In the genomic region with DNA sequence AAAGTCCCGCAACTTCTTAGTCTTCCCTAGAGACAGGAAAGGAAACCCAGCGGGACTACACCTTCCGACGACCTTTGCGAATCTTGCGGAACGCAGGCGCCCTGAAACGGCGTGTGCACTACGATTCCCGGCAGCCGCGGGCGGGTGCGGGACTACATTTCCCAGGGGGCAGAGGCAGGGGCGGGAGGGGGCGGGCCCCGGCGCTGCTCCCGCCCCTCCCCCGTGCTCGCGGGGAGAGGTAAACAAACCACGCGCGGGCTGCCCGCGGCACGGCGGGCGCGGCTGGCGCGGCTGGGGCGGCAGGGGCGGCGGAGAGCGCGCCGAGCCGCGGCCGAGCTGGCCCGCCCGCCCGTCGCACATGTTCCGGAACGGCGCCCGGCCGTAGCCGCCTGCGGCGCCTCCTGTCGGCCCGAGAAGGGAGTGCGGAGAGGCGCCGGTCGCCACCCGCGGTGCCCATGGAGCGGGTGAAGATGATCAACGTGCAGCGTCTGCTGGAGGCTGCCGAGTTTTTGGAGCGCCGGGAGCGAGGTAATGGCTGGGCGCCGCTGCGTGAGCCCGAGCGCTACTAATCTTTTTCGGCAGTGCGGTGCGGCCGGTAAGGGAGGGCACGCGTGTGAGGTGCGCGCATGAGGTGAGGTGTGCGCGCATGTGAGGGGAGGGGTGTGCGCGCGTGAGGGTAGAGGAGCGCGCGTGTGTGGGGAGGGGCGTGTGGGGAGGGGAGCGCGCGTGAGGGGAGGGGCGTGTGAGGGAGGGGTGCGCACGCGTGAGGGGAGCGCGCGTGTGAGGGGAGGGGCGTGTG, we compare ENCODE assay signal across 8 cellular contexts. TPM values are rescaled to one million over a fixed set of nuclear protein-coding genes. Genes with fewer than 3 reads are reported as not detected.
DNase-seq lines count a peak whose midpoint lies in the region; ATAC-seq and TF ChIP-seq lines count a peak whose summit lies in the region.

No MANE protein-coding gene starts in this region.

- peak; percentile 79 to 91 (median 85) for DNase-seq in CD8-positive, alpha-beta T cell
- peak; percentile 95 for DNase-seq in HK-2 (ENCODE audit: unreplicated experiment)
- DNase-seq in NCI-H82 treated with DMSO at 0.1 percent for 48 hours (lab: John Stamatoyannopoulos, UW; ENCODE audit: unreplicated experiment), result peak; percentile 85
- DNase-seq in activated CD8-positive, alpha-beta memory T cell treated with anti-CD3 and anti-CD28 coated beads for 1 hour (ENCODE audit: extremely low read depth in 1 of 2, low read depth in 1 of 2), result peak; percentile 67 to 82
- peak; percentile 81 to 84 (median 84) for DNase-seq in effector memory CD4-positive, alpha-beta T cell
- DNase-seq in medulla oblongata (ENCODE audit: extremely low spot score), result peak; percentile 97
- DNase-seq in stimulated activated CD4-positive, alpha-beta T cell treated with anti-CD3 and anti-CD28 coated beads, TNF-alpha, amount 100 ng/mL, for 4 hours (ENCODE audit: low read depth in 3 of 3), result peak; percentile 77 to 84 (median 81)

- H3K4me1 Mint-ChIP-seq in CD8-positive, alpha-beta T cell (ENCODE audit: low read depth), result peaks cover 34% of the 10 kb centered on the region

- H3K4me3 Mint-ChIP-seq in CD8-positive, alpha-beta T cell, result peak overlapping the region; percentile 95

- H3K4me1 ChIP-seq in CD8-positive, alpha-beta T cell (ENCODE audit: insufficient read depth, low read length), result peaks cover 22% of the 10 kb centered on the region
- H3K4me1 ChIP-seq in effector memory CD4-positive, alpha-beta T cell (ENCODE audit: control insufficient read depth, insufficient read depth, low read length, poor library complexity, severe bottlenecking), result peaks cover 14% of the 10 kb centered on the region

- ATAC-seq in CD8-positive, alpha-beta T cell, result peak; percentile 54
- peak; percentile 77 for ATAC-seq in GM19463 (IDR thresholded peaks at IDR 0.05; ENCODE audit: unreplicated experiment)

- H3K9me3 ChIP-seq in CD8-positive, alpha-beta T cell (ENCODE audit: low read length), result no peaks in the 10 kb centered on the region
- no peaks in the 10 kb centered on the region for H3K9me3 ChIP-seq in effector memory CD4-positive, alpha-beta T cell (ENCODE audit: control insufficient read depth, low read length)

- CTCF ChIA-PET in CD8-positive, alpha-beta T cell (lab: Charles Lee), result interaction anchor here (0.6 to 6.5 kb wide), 4 partner anchors 13 to 88 kb away, joined by 3 to 87 read pairs (median 3); partner anchors contain the start of gene MXI1

- intact Hi-C loops in CD8-positive, alpha-beta T cell (cut with DNase I, micrococcal nuclease), result loop anchor here (1.0 to 10.0 kb wide), 16 partner anchors 15 to 1956 kb away; partner anchors contain the start of genes ADD3 (in 2 of the 2), SMC3 (in 2 of the 2), BBIP1 (in 1 of the 2) and DUSP5 (in 1 of the 2)

- H3K36me3 ChIP-seq in CD8-positive, alpha-beta T cell (ENCODE audit: insufficient read depth, low read length), result no peaks in the 10 kb centered on the region
- peaks cover 5% of the 10 kb centered on the region for H3K36me3 ChIP-seq in effector memory CD4-positive, alpha-beta T cell (ENCODE audit: control insufficient read depth, insufficient read depth, low read length)

- peak overlapping the region; percentile 79 for H3K27ac ChIP-seq in CD8-positive, alpha-beta T cell (ENCODE audit: low read depth, low read length)
- H3K27ac ChIP-seq in effector memory CD4-positive, alpha-beta T cell (ENCODE audit: insufficient read depth, low read length, poor library complexity, severe bottlenecking), result peak overlapping the region; percentile 76

- no peaks in the 10 kb centered on the region for H3K9me3 Mint-ChIP-seq in CD8-positive, alpha-beta T cell

- peaks cover 20% of the 10 kb centered on the region for H3K36me3 Mint-ChIP-seq in CD8-positive, alpha-beta T cell

- TF ChIP-seq CTCF in CD8-positive, alpha-beta T cell (IDR thresholded peaks at IDR 0.05), result peak; percentile 50

- peak overlapping the region; percentile 94 for H3K27ac Mint-ChIP-seq in CD8-positive, alpha-beta T cell

- no peaks in the 10 kb centered on the region for H3K27me3 ChIP-seq in CD8-positive, alpha-beta T cell (ENCODE audit: insufficient read depth, low read length)
- H3K27me3 ChIP-seq in effector memory CD4-positive, alpha-beta T cell (replicated peaks; ENCODE audit: control insufficient read depth, insufficient read depth, low read length, poor library complexity, severe bottlenecking), result no peaks in the 10 kb centered on the region

- H3K4me3 ChIP-seq in CD8-positive, alpha-beta T cell (ENCODE audit: low read depth, low read length), result peak overlapping the region; percentile 88
- H3K4me3 ChIP-seq in effector memory CD4-positive, alpha-beta T cell (ENCODE audit: insufficient read depth, low read depth, low read length, poor library complexity, severe bottlenecking), result peak overlapping the region; percentile 74

- POLR2A ChIA-PET in CD8-positive, alpha-beta T cell (lab: Charles Lee), result interaction anchor here (0.6 to 5.8 kb wide), 4 partner anchors 14 to 334 kb away, joined by 4 to 77 read pairs (median 4); partner anchors contain the start of gene MXI1

- peaks cover 9% of the 10 kb centered on the region for H3K27me3 Mint-ChIP-seq in CD8-positive, alpha-beta T cell (ENCODE audit: low read depth)

RNA-seq across cellular contexts. Expression of gene MXI1, which starts 18.6 kb away (rescaled TPM):
- 10 to 100 TPM; 55.3 to 57.0 TPM for total RNA-seq in CD8-positive, alpha-beta T cell

Comparison
In these comparisons a context has a peak if more than half of its experiments do, and no peak if none do; other contexts are left out.
1. Peak in every context shown above with its lines: DNase-seq, ATAC-seq, H3K4me3 ChIP-seq and H3K27ac ChIP-seq.